3 cellular contexts compared by ENCODE assay signal in genomic region chr4:80385397-80386280, GRCh38.
TF ChIP-seq lines count a peak whose summit lies in the region.

No MANE protein-coding gene starts in this region.

TF ChIP-seq in GM23338, 12 proteins besides CTCF, POLR2A, EP300 and RAD21:
- no peak for TF ChIP-seq STAT1 (IDR thresholded peaks at IDR 0.05; ENCODE audit: unreplicated experiment)
- TF ChIP-seq ZNF331 (CRISPR knock-in tag; IDR thresholded peaks at IDR 0.05; ENCODE audit: low read depth), result no peak
- TF ChIP-seq EZH2 (IDR thresholded peaks at IDR 0.05; ENCODE audit: low read depth, unreplicated experiment), result no peak
- no peak for TF ChIP-seq ETS1 (IDR thresholded peaks at IDR 0.05)
- no peak for TF ChIP-seq POLR2AphosphoS5 (IDR thresholded peaks at IDR 0.05; ENCODE audit: low read depth)
- no peak for TF ChIP-seq NANOG (IDR thresholded peaks at IDR 0.05; ENCODE audit: borderline replicate concordance)
- TF ChIP-seq CREB1 (CRISPR knock-in tag; IDR thresholded peaks at IDR 0.05; ENCODE audit: low read depth), result no peak
- no peak for TF ChIP-seq EZH2phosphoT487 (IDR thresholded peaks at IDR 0.05; ENCODE audit: unreplicated experiment)

TF ChIP-seq in K562, 482 proteins besides CTCF, POLR2A, EP300 and RAD21:
- TF ChIP-seq ZNF695 (CRISPR knock-in tag; IDR thresholded peaks at IDR 0.05), result no peak
- TF ChIP-seq RUNX1 (IDR thresholded peaks at IDR 0.05; ENCODE audit: low read depth), result no peak
- TF ChIP-seq CEBPG (CRISPR knock-in tag; IDR thresholded peaks at IDR 0.05), result no peak; the same call in 1 of the 2 replicates
- peak in 1 of 2 experiments; percentile 60; a peak in 2 of 4 replicates for TF ChIP-seq CEBPG (tag; conservative IDR thresholded peaks at IDR 0.05 in 1 of 2, IDR thresholded peaks at IDR 0.05 in 1 of 2)
- TF ChIP-seq ZFP36 (IDR thresholded peaks at IDR 0.05; ENCODE audit: low read depth, low read length, partially characterized antibody), result peak; percentile 62
- TF ChIP-seq STAT5A (IDR thresholded peaks at IDR 0.05; ENCODE audit: borderline replicate concordance, low read length), result no peak
- no peak for TF ChIP-seq ZNF23 (CRISPR knock-in tag; IDR thresholded peaks at IDR 0.05)
- TF ChIP-seq, protein P1, sequence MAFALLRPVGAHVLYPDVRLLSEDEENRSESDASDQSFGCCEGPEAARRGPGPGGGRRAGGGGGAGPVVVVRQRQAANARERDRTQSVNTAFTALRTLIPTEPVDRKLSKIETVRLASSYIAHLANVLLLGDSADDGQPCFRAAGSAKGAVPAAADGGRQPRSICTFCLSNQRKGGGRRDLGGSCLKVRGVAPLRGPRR (CRISPR knock-in tag; IDR thresholded peaks at IDR 0.05), result no peak
- TF ChIP-seq DACH1 (IDR thresholded peaks at IDR 0.05; ENCODE audit: partially characterized antibody), result no peak
- no peak for TF ChIP-seq CREB3 (tag; conservative IDR thresholded peaks at IDR 0.05; ENCODE audit: low read depth)
- TF ChIP-seq RBBP5 (IDR thresholded peaks at IDR 0.05; ENCODE audit: borderline replicate concordance, insufficient read depth, low read length, poor library complexity, severe bottlenecking), result no peak
- TF ChIP-seq ID3 (CRISPR knock-in tag; IDR thresholded peaks at IDR 0.05), result no peak
- no peak for TF ChIP-seq ID3 (tag; IDR thresholded peaks at IDR 0.05)
- TF ChIP-seq EGR1 (conservative IDR thresholded peaks at IDR 0.05), result peak; percentile 31; the same call in 1 of the 2 replicates
- no peak for TF ChIP-seq RNF2 (IDR thresholded peaks at IDR 0.05)
- TF ChIP-seq SMAD3 (CRISPR knock-in tag; conservative IDR thresholded peaks at IDR 0.05), result no peak
- peak; percentile 46 for TF ChIP-seq RBM25 (IDR thresholded peaks at IDR 0.05; ENCODE audit: low read depth, low read length, severe bottlenecking)
- TF ChIP-seq PTRF (tag; IDR thresholded peaks at IDR 0.05), result no peak
- no peak for TF ChIP-seq ZNF274 (IDR thresholded peaks at IDR 0.05; ENCODE audit: borderline replicate concordance, low read depth, low read length)
- peak; percentile 71; the same call in 1 of the 2 replicates for TF ChIP-seq ESRRA (IDR thresholded peaks at IDR 0.05; ENCODE audit: borderline replicate concordance, low read depth)
- TF ChIP-seq ZNF143 (CRISPR knock-in tag; IDR thresholded peaks at IDR 0.05), result no peak
- TF ChIP-seq, protein P2, sequence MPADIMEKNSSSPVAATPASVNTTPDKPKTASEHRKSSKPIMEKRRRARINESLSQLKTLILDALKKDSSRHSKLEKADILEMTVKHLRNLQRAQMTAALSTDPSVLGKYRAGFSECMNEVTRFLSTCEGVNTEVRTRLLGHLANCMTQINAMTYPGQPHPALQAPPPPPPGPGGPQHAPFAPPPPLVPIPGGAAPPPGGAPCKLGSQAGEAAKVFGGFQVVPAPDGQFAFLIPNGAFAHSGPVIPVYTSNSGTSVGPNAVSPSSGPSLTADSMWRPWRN (IDR thresholded peaks at IDR 0.05; ENCODE audit: low read depth), result no peak
- no peak for TF ChIP-seq ZKSCAN3 (CRISPR knock-in tag; IDR thresholded peaks at IDR 0.05)
- 0 out of 2 replicates have a peak, but pooled peaks have one; percentile 11 for TF ChIP-seq CEBPB (tag; IDR thresholded peaks at IDR 0.05)
- TF ChIP-seq PTTG1 (tag; IDR thresholded peaks at IDR 0.05; ENCODE audit: low read depth), result no peak
- TF ChIP-seq ZNF384 (IDR thresholded peaks at IDR 0.05; ENCODE audit: low read depth, low read length), result no peak
- no peak for TF ChIP-seq HINFP (tag; conservative IDR thresholded peaks at IDR 0.05; ENCODE audit: low read depth)
TF ChIP-seq in K562: peak in this region for 6.

TF ChIP-seq in HepG2, 621 proteins besides CTCF, POLR2A, EP300 and RAD21:
- no peak for TF ChIP-seq TBL1XR1 (IDR thresholded peaks at IDR 0.05; ENCODE audit: borderline replicate concordance, low read length, partially characterized antibody)
- TF ChIP-seq ZNF7 (CRISPR knock-in tag; IDR thresholded peaks at IDR 0.05), result 0 out of 2 replicates have a peak, but pooled peaks have one; percentile 48
TF ChIP-seq in HepG2: peak in this region for 1.
